Comparison of ENCODE assay signal across 9 cellular contexts in the genomic region with DNA sequence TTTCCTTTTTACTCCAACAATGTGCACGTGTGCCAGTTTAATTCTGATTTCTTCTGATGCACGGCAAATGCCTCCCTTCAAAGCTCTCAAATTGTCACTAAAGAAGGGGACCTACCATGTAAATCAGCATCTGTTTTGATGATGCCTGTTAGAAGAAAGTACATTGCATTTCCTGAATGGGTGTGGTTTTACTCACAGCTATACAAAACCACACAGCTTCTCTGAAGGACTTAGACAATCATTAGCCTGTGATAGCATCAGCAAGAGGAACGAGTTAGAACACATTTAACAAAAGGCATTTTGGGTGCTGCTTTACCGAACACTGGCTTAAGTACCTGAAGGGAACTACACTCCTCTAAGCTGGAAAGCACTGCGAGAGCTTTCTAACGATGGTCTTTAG.
DNase-seq lines count a peak whose midpoint lies in the region; ATAC-seq and TF ChIP-seq lines count a peak whose summit lies in the region.
"Had no signal": no experiment of that assay in that cellular context is flagged by ENCODE, and none has a peak within 500 bp of the region (broad histone marks: within the 10 kb centered on the region; RNA-seq: fewer than 3 reads in every experiment).

No MANE protein-coding gene starts in this region.

- no peaks in the 10 kb centered on the region for H3K36me3 ChIP-seq in effector memory CD4-positive, alpha-beta T cell (ENCODE audit: control insufficient read depth, insufficient read depth, low read length)

- peak; percentile 64 for DNase-seq in GM10248 (ENCODE audit: extremely low spot score)
- peak in 1 of 3 donors; percentile 7 for DNase-seq in effector memory CD4-positive, alpha-beta T cell
- no peak for DNase-seq in HuH-7 (ENCODE audit: low spot score)
- DNase-seq in DMS153 (lab: John Stamatoyannopoulos, UW): no peak
- DNase-seq in SW 1271 (lab: John Stamatoyannopoulos, UW): no peak
- DNase-seq: NCI-H1105 had no signal

- H3K27me3 ChIP-seq in effector memory CD4-positive, alpha-beta T cell (replicated peaks; ENCODE audit: control insufficient read depth, insufficient read depth, low read length, poor library complexity, severe bottlenecking): no peaks in the 10 kb centered on the region

- no peaks in the 10 kb centered on the region for H3K9me3 ChIP-seq in effector memory CD4-positive, alpha-beta T cell (ENCODE audit: control insufficient read depth, low read length)

- no peak overlapping the region for H3K4me3 ChIP-seq in effector memory CD4-positive, alpha-beta T cell (ENCODE audit: insufficient read depth, low read depth, low read length, poor library complexity, severe bottlenecking)

- H3K4me1 ChIP-seq in effector memory CD4-positive, alpha-beta T cell (ENCODE audit: control insufficient read depth, insufficient read depth, low read length, poor library complexity, severe bottlenecking): peaks cover 33% of the 10 kb centered on the region

- H3K27ac ChIP-seq in effector memory CD4-positive, alpha-beta T cell (ENCODE audit: insufficient read depth, low read length, poor library complexity, severe bottlenecking): peak overlapping the region; percentile 54

- CTCF ChIA-PET in GM10248 (lab: Yijun Ruan, JAX): interaction anchor here (0.6 to 1.6 kb wide), 5 partner anchors 11 to 139 kb away, joined by 3 to 5 read pairs (median 3); a partner anchor contains a TSS

- peak; percentile 69 for ATAC-seq in GM19468 (IDR thresholded peaks at IDR 0.05; ENCODE audit: extremely low read depth, unreplicated experiment)
- ATAC-seq in HG03439 (IDR thresholded peaks at IDR 0.05; ENCODE audit: unreplicated experiment): peak; percentile 54
- ATAC-seq in HG03135 (IDR thresholded peaks at IDR 0.05; ENCODE audit: unreplicated experiment): no peak

- POLR2A ChIA-PET in GM10248 (lab: Yijun Ruan, JAX): no interaction called here

- no peak for TF ChIP-seq CTCF in GM10248 (IDR thresholded peaks at IDR 0.05; ENCODE audit: control extremely low read depth, extremely low read depth, low read depth, missing control alignments)
